ENCODE assay signal across 9 cellular contexts in genomic region chr2:196168181-196168580, GRCh38. TPM values are rescaled to one million over a fixed set of nuclear protein-coding genes. Genes with fewer than 3 reads are reported as not detected.
DNase-seq lines count a peak whose midpoint lies in the region; FAIRE-seq and TF ChIP-seq lines count a peak whose summit lies in the region.
"Had no signal": no experiment of that assay in that cellular context is flagged by ENCODE, and none has a peak within 500 bp of the region (broad histone marks: within the 10 kb centered on the region; RNA-seq: fewer than 3 reads in every experiment).

No MANE protein-coding gene starts in this region.

- H2AFZ ChIP-seq in OCI-LY3 (ENCODE audit: low read depth, low read length) = no peak overlapping the region

- H3K79me2 ChIP-seq in OCI-LY3 (ENCODE audit: low read length) = peaks cover 77% of the 10 kb centered on the region

- TF ChIP-seq CTCF in OCI-LY3 (IDR thresholded peaks at IDR 0.05; ENCODE audit: low read depth, low read length) = no peak

- peak overlapping the region; percentile 65 for H3K4me2 ChIP-seq in OCI-LY3 (ENCODE audit: low read length)

- no peaks in the 10 kb centered on the region for H3K9me3 ChIP-seq in OCI-LY3 (ENCODE audit: insufficient read depth, low read length)
- no peaks in the 10 kb centered on the region for H3K9me3 ChIP-seq in duodenal mucosa (ENCODE audit: control insufficient read depth in 1 of 2, low read length in 2 of 2)
- no peaks in the 10 kb centered on the region for H3K9me3 ChIP-seq in small intestine (ENCODE audit: control insufficient read depth, low read depth)

- WGBS in small intestine, 3 donors = 57 to 72% (median 66%) methylated on average over 4 of the region's 4 CpGs

- peak overlapping the region; percentile 38; the same call in 1 of the 2 replicates for H3K4me3 ChIP-seq in OCI-LY3 (ENCODE audit: low read length)
- H3K4me3 ChIP-seq in duodenal mucosa (ENCODE audit: low read depth in 1 of 2, low read length in 2 of 2) = peak overlapping the region; percentile 94
- peak overlapping the region; percentile 4 to 51 for H3K4me3 ChIP-seq in small intestine (ENCODE audit: low read depth in 1 of 2, low read length in 2 of 2)

- H3K9ac ChIP-seq in OCI-LY3 (ENCODE audit: low read length) = no peak overlapping the region
- peak overlapping the region; percentile 41 to 65 for H3K9ac ChIP-seq in duodenal mucosa (ENCODE audit: low read depth in 1 of 2, low read length in 2 of 2)

- H3K27me3 ChIP-seq in OCI-LY3 (ENCODE audit: low read depth, low read length) = peaks cover 10% of the 10 kb centered on the region
- no peaks in the 10 kb centered on the region for H3K27me3 ChIP-seq in duodenal mucosa (ENCODE audit: control insufficient read depth in 1 of 2, insufficient read depth in 2 of 2, low read length in 2 of 2)
- no peaks in the 10 kb centered on the region for H3K27me3 ChIP-seq in small intestine (ENCODE audit: control insufficient read depth in 2 of 2, insufficient read depth in 2 of 2, low read length in 2 of 2)

- peaks cover 50% of the 10 kb centered on the region for H4K20me1 ChIP-seq in OCI-LY3 (ENCODE audit: insufficient read depth, low read length)

- H3K36me3 ChIP-seq in OCI-LY3 (replicated peaks; ENCODE audit: low read depth, low read length) = peaks cover 13% of the 10 kb centered on the region
- peaks cover 0 to under 1% of the 10 kb centered on the region in 2 donors for H3K36me3 ChIP-seq in duodenal mucosa (ENCODE audit: control insufficient read depth in 1 of 2, insufficient read depth in 2 of 2, low read length in 2 of 2)
- no peaks in the 10 kb centered on the region for H3K36me3 ChIP-seq in small intestine (ENCODE audit: control insufficient read depth in 2 of 2, insufficient read depth in 2 of 2, low read length in 2 of 2)

- DNase-seq in DMS 273 (lab: John Stamatoyannopoulos, UW; ENCODE audit: unreplicated experiment) (peak; percentile 13), DMS 273 treated with DMSO at 0.1 percent for 48 hours (lab: John Stamatoyannopoulos, UW) (no peak), small intestine (no peak), hypothalamus (lab: John Stamatoyannopoulos, UW) (no peak), NCI-H2227 (lab: John Stamatoyannopoulos, UW; ENCODE audit: unreplicated experiment) (no peak), hippocampal formation (lab: John Stamatoyannopoulos, UW) (no peak)

- H3K4me1 ChIP-seq in OCI-LY3 (ENCODE audit: low read length) = peaks cover 32% of the 10 kb centered on the region
- peaks cover 4 to 10% of the 10 kb centered on the region in 2 donors for H3K4me1 ChIP-seq in duodenal mucosa (ENCODE audit: control insufficient read depth in 1 of 2, insufficient read depth in 2 of 2, low read length in 2 of 2)
- H3K4me1 ChIP-seq in small intestine (ENCODE audit: control insufficient read depth in 2 of 2, insufficient read depth in 1 of 2, low read depth in 1 of 2, low read length in 1 of 2) = peaks cover 0 to 2% of the 10 kb centered on the region in 2 donors

- H3K27ac ChIP-seq in OCI-LY3 (ENCODE audit: low read length) = no peak overlapping the region
- H3K27ac ChIP-seq in duodenal mucosa (ENCODE audit: low read depth, low read length) = no peak overlapping the region
- H3K27ac ChIP-seq in small intestine (ENCODE audit: low read depth in 1 of 2, low read length in 1 of 2) = peak overlapping the region; percentile 14 to 52
- H3K27ac ChIP-seq: 22Rv1 had no signal

- no peak for FAIRE-seq in small intestine (lab: Jason Lieb, UNC)

RNA-seq across cellular contexts. Expression of gene STK17B, which starts 3.2 kb away (rescaled TPM):
- polyA plus RNA-seq in small intestine = 10 to 100 TPM in 2 of 3 donors, 1 to 10 TPM in 1; 6.7 to 27.7 (median 23.2) TPM

Comparison
In these comparisons a context has a peak if more than half of its experiments do, and no peak if none do; other contexts are left out.
1. H3K27ac ChIP-seq: peak in small intestine (2 of 2); none in OCI-LY3 (single experiment) and duodenal mucosa (single experiment).
2. H3K4me3 ChIP-seq: peak in every context shown above with its lines; median percentile 94 in duodenal mucosa; 38 in OCI-LY3; 28 in small intestine.